33 cellular contexts compared by ENCODE assay signal in the genomic region with DNA sequence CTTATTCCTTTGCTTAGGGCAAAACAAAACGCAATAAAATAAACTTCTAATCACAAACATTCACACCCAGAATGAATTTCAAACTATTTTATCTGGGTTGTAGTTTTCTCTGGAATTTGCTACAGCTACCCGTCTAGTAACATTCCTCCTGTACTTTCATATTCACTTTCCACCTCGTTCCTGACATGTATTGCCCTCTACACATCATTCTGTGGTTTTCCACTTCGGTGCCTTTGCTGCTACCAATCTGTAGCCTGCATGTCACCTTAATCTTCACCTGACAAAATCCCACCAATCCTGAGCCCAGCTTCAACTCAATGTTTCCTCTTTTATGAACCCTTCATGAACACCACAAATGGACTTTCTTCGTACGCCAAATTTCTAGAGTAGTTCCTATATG.
"Had no signal": no experiment of that assay in that cellular context is flagged by ENCODE, and none has a peak within 500 bp of the region (broad histone marks: within the 10 kb centered on the region; RNA-seq: fewer than 3 reads in every experiment).

No MANE protein-coding gene starts in this region.

- H3K9me3 ChIP-seq: adrenal gland, body of pancreas, colonic mucosa, esophagus squamous epithelium, gastroesophageal sphincter had no signal

- H3K4me1 Mint-ChIP-seq: activated CD4-positive, alpha-beta T cell treated with anti-CD3 and anti-CD28 coated beads for 36 hours; activated CD4-positive, alpha-beta T cell treated with anti-CD3 and anti-CD28 coated beads, Interleukin-2, amount 10 ng/mL, durations not matched to agents 24 days and 14 days; activated CD8-positive, alpha-beta memory T cell treated with anti-CD3 and anti-CD28 coated beads, Interleukin-2, amount 10 ng/mL, durations not matched to agents 7 days and 5 days; activated naive CD4-positive, alpha-beta T cell treated with anti-CD3 and anti-CD28 coated beads, Interleukin-2, amount 50 U/mL, for 24 hours; activated naive CD8-positive, alpha-beta T cell treated with anti-CD3 and anti-CD28 coated beads for 36 hours; activated naive CD8-positive, alpha-beta T cell treated with anti-CD3 and anti-CD28 coated beads, Interleukin-2, amount 50 U/mL, for 24 hours had no signal

- FAIRE-seq: endometrium, endothelial cell of umbilical vein had no signal

- H3K27ac Mint-ChIP-seq: activated CD4-positive, alpha-beta memory T cell treated with anti-CD3 and anti-CD28 coated beads for 36 hours; activated CD4-positive, alpha-beta T cell treated with anti-CD3 and anti-CD28 coated beads for 36 hours; activated CD4-positive, alpha-beta T cell treated with anti-CD3 and anti-CD28 coated beads, Interleukin-2, amount 10 ng/mL, durations not matched to agents 24 days and 14 days; activated CD8-positive, alpha-beta memory T cell treated with anti-CD3 and anti-CD28 coated beads, Interleukin-2, amount 10 ng/mL, durations not matched to agents 7 days and 5 days; activated CD8-positive, alpha-beta T cell treated with anti-CD3 and anti-CD28 coated beads, Interleukin-2, amount 10 ng/mL, durations not matched to agents 7 days and 5 days; activated naive CD4-positive, alpha-beta T cell treated with anti-CD3 and anti-CD28 coated beads for 36 hours; activated naive CD4-positive, alpha-beta T cell treated with anti-CD3 and anti-CD28 coated beads, Interleukin-2, amount 50 U/mL, for 24 hours; activated naive CD8-positive, alpha-beta T cell treated with anti-CD3 and anti-CD28 coated beads for 36 hours; activated naive CD8-positive, alpha-beta T cell treated with anti-CD3 and anti-CD28 coated beads, Interleukin-2, amount 50 U/mL, for 24 hours; activated T-helper 1 cell treated with anti-CD3 and anti-CD28 coated beads, Interleukin-12 subunit alpha, Interleukin-12 subunit beta, Interleukin-2, Interleukin-4 antibody, amounts not matched to agents 30 ng/mL and 10 ng/mL and 1 ng/mL, durations not matched to agents 14 hours and 24 hours and 36 hours; activated T-helper 2 cell treated with anti-CD3 and anti-CD28 coated beads, Interferon-gamma antibody, Interleukin-2, Interleukin-4, amounts not matched to agents 10 μg/mL and 5 μg/mL and 100 μg/mL, durations not matched to agents 14 hours and 24 hours and 36 hours had no signal

- H3K27me3 ChIP-seq: adrenal gland, body of pancreas, colonic mucosa, esophagus squamous epithelium, gastroesophageal sphincter had no signal

- ATAC-seq: activated CD4-positive, alpha-beta T cell treated with anti-CD3 and anti-CD28 coated beads for 36 hours; activated CD8-positive, alpha-beta memory T cell treated with anti-CD3 and anti-CD28 coated beads, Interleukin-2, amount 10 ng/mL, durations not matched to agents 7 days and 5 days; activated CD8-positive, alpha-beta T cell treated with anti-CD3 and anti-CD28 coated beads, Interleukin-2, amount 10 ng/mL, durations not matched to agents 7 days and 5 days; activated naive CD8-positive, alpha-beta T cell treated with anti-CD3 and anti-CD28 coated beads, Interleukin-2, amount 50 U/mL, for 24 hours; body of pancreas; gastroesophageal sphincter had no signal

- H3K4me1 ChIP-seq: adrenal gland, body of pancreas, colonic mucosa, esophagus squamous epithelium, gastroesophageal sphincter had no signal

- DNase-seq: activated CD4-positive, alpha-beta memory T cell treated with anti-CD3 and anti-CD28 coated beads for 36 hours; activated CD4-positive, alpha-beta T cell treated with anti-CD3 and anti-CD28 coated beads for 36 hours; activated CD4-positive, alpha-beta T cell treated with anti-CD3 and anti-CD28 coated beads, Interleukin-2, amount 10 ng/mL, durations not matched to agents 24 days and 14 days; activated CD4-positive, CD25-positive, alpha-beta regulatory T cell; activated CD4-positive, CD25-positive, alpha-beta regulatory T cell treated with anti-CD3 and anti-CD28 coated beads, Interleukin-2, amount 50 U/mL, for 72 hours; activated CD8-positive, alpha-beta memory T cell treated with anti-CD3 and anti-CD28 coated beads, Interleukin-2, amount 10 ng/mL, durations not matched to agents 7 days and 5 days; activated CD8-positive, alpha-beta memory T cell treated with anti-CD3 and anti-CD28 coated beads, Interleukin-2, amount 50 U/mL, for 4 hours; activated CD8-positive, alpha-beta T cell treated with anti-CD3 and anti-CD28 coated beads, Interleukin-2, amount 10 ng/mL, durations not matched to agents 7 days and 5 days; activated effector memory CD4-positive, alpha-beta T cell treated with anti-CD3 and anti-CD28 coated beads, Interleukin-2, amount 50 U/mL, for 16 hours; activated naive CD4-positive, alpha-beta T cell treated with anti-CD3 and anti-CD28 coated beads for 36 hours; activated naive CD8-positive, alpha-beta T cell treated with anti-CD3 and anti-CD28 coated beads for 36 hours; activated naive CD8-positive, alpha-beta T cell treated with anti-CD3 and anti-CD28 coated beads, Interleukin-2, amount 50 U/mL, for 24 hours; activated T-cell treated with anti-CD3 and anti-CD28 coated beads, Interleukin-2, amount 50 U/mL, for 1 hour; activated T-cell treated with anti-CD3 and anti-CD28 coated beads, Interleukin-2, amount 50 U/mL, for 48 hours; adrenal gland; amygdala; aorta; body of pancreas; caudate nucleus; cerebellar nuclear complex; colonic mucosa; effector CD8-positive, alpha-beta T cell; esophagus squamous epithelium; foreskin melanocyte; head of caudate nucleus; T-helper 2 cell had no signal

- H3K9me3 Mint-ChIP-seq: activated CD4-positive, alpha-beta T cell treated with anti-CD3 and anti-CD28 coated beads, Interleukin-2, amount 10 ng/mL, durations not matched to agents 24 days and 14 days; activated naive CD4-positive, alpha-beta T cell treated with anti-CD3 and anti-CD28 coated beads, Interleukin-2, amount 50 U/mL, for 24 hours had no signal

- H3K27me3 Mint-ChIP-seq: activated CD4-positive, alpha-beta memory T cell treated with anti-CD3 and anti-CD28 coated beads for 36 hours; activated CD4-positive, alpha-beta T cell treated with anti-CD3 and anti-CD28 coated beads for 36 hours; activated CD4-positive, alpha-beta T cell treated with anti-CD3 and anti-CD28 coated beads, Interleukin-2, amount 10 ng/mL, durations not matched to agents 24 days and 14 days; activated CD8-positive, alpha-beta memory T cell treated with anti-CD3 and anti-CD28 coated beads, Interleukin-2, amount 10 ng/mL, durations not matched to agents 7 days and 5 days; activated naive CD4-positive, alpha-beta T cell treated with anti-CD3 and anti-CD28 coated beads, Interleukin-2, amount 50 U/mL, for 24 hours; activated naive CD8-positive, alpha-beta T cell treated with anti-CD3 and anti-CD28 coated beads for 36 hours; activated naive CD8-positive, alpha-beta T cell treated with anti-CD3 and anti-CD28 coated beads, Interleukin-2, amount 50 U/mL, for 24 hours had no signal

- H3K36me3 Mint-ChIP-seq: activated CD4-positive, alpha-beta memory T cell treated with anti-CD3 and anti-CD28 coated beads for 36 hours; activated CD8-positive, alpha-beta memory T cell treated with anti-CD3 and anti-CD28 coated beads, Interleukin-2, amount 10 ng/mL, durations not matched to agents 7 days and 5 days; activated naive CD4-positive, alpha-beta T cell treated with anti-CD3 and anti-CD28 coated beads, Interleukin-2, amount 50 U/mL, for 24 hours; activated naive CD8-positive, alpha-beta T cell treated with anti-CD3 and anti-CD28 coated beads for 36 hours had no signal

- H3K27ac ChIP-seq: adrenal gland, body of pancreas, colonic mucosa, epithelial cell of prostate, esophagus squamous epithelium, gastroesophageal sphincter had no signal

- H3K4me3 Mint-ChIP-seq: activated CD4-positive, alpha-beta memory T cell treated with anti-CD3 and anti-CD28 coated beads for 36 hours; activated CD4-positive, alpha-beta T cell treated with anti-CD3 and anti-CD28 coated beads for 36 hours; activated CD4-positive, alpha-beta T cell treated with anti-CD3 and anti-CD28 coated beads, Interleukin-2, amount 10 ng/mL, durations not matched to agents 24 days and 14 days; activated CD8-positive, alpha-beta memory T cell treated with anti-CD3 and anti-CD28 coated beads, Interleukin-2, amount 10 ng/mL, durations not matched to agents 7 days and 5 days; activated CD8-positive, alpha-beta T cell treated with anti-CD3 and anti-CD28 coated beads, Interleukin-2, amount 10 ng/mL, durations not matched to agents 7 days and 5 days; activated naive CD4-positive, alpha-beta T cell treated with anti-CD3 and anti-CD28 coated beads for 36 hours; activated naive CD4-positive, alpha-beta T cell treated with anti-CD3 and anti-CD28 coated beads, Interleukin-2, amount 50 U/mL, for 24 hours; activated naive CD8-positive, alpha-beta T cell treated with anti-CD3 and anti-CD28 coated beads for 36 hours; activated naive CD8-positive, alpha-beta T cell treated with anti-CD3 and anti-CD28 coated beads, Interleukin-2, amount 50 U/mL, for 24 hours; activated T-helper 1 cell treated with anti-CD3 and anti-CD28 coated beads, Interleukin-12 subunit alpha, Interleukin-12 subunit beta, Interleukin-2, Interleukin-4 antibody, amounts not matched to agents 30 ng/mL and 10 ng/mL and 1 ng/mL, durations not matched to agents 14 hours and 24 hours and 36 hours had no signal
